In the genomic region with DNA sequence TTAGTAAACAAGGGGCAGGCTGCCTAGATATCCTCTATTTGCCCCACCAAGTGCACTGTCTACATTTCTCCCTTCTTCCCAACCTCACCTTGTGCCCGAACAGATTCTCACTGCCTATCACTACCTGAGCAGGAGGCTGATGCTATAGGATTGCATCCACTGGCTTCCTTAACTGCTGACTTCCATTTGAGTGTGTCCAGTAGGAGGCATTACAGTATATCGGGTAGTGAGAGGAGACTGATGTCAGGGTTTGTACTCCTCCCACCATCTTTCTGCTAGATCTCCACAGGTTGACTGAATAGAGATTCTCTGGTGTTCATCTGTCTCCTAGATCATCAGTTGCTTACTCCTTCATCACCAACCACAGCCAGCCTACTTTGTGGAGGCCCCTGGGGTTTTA, we compare ENCODE assay signal across 1 cellular context.
TF ChIP-seq lines count a peak whose summit lies in the region.

No MANE protein-coding gene starts in this region.

TF ChIP-seq in H1, 55 proteins besides CTCF, POLR2A, EP300 and RAD21:
- TF ChIP-seq EZH2 (IDR thresholded peaks at IDR 0.05; ENCODE audit: low read depth, low read length, severe bottlenecking), result no peak
- no peak for TF ChIP-seq CEBPB (IDR thresholded peaks at IDR 0.05; ENCODE audit: low read depth, low read length)
- TF ChIP-seq, protein P1, sequence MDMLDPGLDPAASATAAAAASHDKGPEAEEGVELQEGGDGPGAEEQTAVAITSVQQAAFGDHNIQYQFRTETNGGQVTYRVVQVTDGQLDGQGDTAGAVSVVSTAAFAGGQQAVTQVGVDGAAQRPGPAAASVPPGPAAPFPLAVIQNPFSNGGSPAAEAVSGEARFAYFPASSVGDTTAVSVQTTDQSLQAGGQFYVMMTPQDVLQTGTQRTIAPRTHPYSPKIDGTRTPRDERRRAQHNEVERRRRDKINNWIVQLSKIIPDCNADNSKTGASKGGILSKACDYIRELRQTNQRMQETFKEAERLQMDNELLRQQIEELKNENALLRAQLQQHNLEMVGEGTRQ (IDR thresholded peaks at IDR 0.05; ENCODE audit: low read length), result no peak
- TF ChIP-seq ZNF274 (IDR thresholded peaks at IDR 0.05; ENCODE audit: borderline replicate concordance, extremely low read depth, low read length), result no peak
- TF ChIP-seq, protein P2, sequence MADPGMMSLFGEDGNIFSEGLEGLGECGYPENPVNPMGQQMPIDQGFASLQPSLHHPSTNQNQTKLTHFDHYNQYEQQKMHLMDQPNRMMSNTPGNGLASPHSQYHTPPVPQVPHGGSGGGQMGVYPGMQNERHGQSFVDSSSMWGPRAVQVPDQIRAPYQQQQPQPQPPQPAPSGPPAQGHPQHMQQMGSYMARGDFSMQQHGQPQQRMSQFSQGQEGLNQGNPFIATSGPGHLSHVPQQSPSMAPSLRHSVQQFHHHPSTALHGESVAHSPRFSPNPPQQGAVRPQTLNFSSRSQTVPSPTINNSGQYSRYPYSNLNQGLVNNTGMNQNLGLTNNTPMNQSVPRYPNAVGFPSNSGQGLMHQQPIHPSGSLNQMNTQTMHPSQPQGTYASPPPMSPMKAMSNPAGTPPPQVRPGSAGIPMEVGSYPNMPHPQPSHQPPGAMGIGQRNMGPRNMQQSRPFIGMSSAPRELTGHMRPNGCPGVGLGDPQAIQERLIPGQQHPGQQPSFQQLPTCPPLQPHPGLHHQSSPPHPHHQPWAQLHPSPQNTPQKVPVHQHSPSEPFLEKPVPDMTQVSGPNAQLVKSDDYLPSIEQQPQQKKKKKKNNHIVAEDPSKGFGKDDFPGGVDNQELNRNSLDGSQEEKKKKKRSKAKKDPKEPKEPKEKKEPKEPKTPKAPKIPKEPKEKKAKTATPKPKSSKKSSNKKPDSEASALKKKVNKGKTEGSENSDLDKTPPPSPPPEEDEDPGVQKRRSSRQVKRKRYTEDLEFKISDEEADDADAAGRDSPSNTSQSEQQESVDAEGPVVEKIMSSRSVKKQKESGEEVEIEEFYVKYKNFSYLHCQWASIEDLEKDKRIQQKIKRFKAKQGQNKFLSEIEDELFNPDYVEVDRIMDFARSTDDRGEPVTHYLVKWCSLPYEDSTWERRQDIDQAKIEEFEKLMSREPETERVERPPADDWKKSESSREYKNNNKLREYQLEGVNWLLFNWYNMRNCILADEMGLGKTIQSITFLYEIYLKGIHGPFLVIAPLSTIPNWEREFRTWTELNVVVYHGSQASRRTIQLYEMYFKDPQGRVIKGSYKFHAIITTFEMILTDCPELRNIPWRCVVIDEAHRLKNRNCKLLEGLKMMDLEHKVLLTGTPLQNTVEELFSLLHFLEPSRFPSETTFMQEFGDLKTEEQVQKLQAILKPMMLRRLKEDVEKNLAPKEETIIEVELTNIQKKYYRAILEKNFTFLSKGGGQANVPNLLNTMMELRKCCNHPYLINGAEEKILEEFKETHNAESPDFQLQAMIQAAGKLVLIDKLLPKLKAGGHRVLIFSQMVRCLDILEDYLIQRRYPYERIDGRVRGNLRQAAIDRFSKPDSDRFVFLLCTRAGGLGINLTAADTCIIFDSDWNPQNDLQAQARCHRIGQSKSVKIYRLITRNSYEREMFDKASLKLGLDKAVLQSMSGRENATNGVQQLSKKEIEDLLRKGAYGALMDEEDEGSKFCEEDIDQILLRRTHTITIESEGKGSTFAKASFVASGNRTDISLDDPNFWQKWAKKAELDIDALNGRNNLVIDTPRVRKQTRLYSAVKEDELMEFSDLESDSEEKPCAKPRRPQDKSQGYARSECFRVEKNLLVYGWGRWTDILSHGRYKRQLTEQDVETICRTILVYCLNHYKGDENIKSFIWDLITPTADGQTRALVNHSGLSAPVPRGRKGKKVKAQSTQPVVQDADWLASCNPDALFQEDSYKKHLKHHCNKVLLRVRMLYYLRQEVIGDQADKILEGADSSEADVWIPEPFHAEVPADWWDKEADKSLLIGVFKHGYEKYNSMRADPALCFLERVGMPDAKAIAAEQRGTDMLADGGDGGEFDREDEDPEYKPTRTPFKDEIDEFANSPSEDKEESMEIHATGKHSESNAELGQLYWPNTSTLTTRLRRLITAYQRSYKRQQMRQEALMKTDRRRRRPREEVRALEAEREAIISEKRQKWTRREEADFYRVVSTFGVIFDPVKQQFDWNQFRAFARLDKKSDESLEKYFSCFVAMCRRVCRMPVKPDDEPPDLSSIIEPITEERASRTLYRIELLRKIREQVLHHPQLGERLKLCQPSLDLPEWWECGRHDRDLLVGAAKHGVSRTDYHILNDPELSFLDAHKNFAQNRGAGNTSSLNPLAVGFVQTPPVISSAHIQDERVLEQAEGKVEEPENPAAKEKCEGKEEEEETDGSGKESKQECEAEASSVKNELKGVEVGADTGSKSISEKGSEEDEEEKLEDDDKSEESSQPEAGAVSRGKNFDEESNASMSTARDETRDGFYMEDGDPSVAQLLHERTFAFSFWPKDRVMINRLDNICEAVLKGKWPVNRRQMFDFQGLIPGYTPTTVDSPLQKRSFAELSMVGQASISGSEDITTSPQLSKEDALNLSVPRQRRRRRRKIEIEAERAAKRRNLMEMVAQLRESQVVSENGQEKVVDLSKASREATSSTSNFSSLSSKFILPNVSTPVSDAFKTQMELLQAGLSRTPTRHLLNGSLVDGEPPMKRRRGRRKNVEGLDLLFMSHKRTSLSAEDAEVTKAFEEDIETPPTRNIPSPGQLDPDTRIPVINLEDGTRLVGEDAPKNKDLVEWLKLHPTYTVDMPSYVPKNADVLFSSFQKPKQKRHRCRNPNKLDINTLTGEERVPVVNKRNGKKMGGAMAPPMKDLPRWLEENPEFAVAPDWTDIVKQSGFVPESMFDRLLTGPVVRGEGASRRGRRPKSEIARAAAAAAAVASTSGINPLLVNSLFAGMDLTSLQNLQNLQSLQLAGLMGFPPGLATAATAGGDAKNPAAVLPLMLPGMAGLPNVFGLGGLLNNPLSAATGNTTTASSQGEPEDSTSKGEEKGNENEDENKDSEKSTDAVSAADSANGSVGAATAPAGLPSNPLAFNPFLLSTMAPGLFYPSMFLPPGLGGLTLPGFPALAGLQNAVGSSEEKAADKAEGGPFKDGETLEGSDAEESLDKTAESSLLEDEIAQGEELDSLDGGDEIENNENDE (IDR thresholded peaks at IDR 0.05; ENCODE audit: insufficient replicate concordance, low read length), result no peak
- TF ChIP-seq KDM4A (IDR thresholded peaks at IDR 0.05; ENCODE audit: low read depth, low read length, severe bottlenecking), result no peak
- TF ChIP-seq CHD1 (IDR thresholded peaks at IDR 0.05; ENCODE audit: low read depth, low read length), result no peak
- TF ChIP-seq KDM5A (IDR thresholded peaks at IDR 0.05; ENCODE audit: low read length), result no peak
